In genomic region chr17:50867856-50868438, GRCh38 we compare ENCODE assay signal across 9 cellular contexts. TPM values are rescaled to one million over a fixed set of nuclear protein-coding genes. Genes with fewer than 3 reads are reported as not detected.
DNase-seq lines count a peak whose midpoint lies in the region; ATAC-seq, FAIRE-seq and TF ChIP-seq lines count a peak whose summit lies in the region.
"Had no signal": no experiment of that assay in that cellular context is flagged by ENCODE, and none has a peak within 500 bp of the region (broad histone marks: within the 10 kb centered on the region; RNA-seq: fewer than 3 reads in every experiment).

No MANE protein-coding gene starts in this region.

- no peaks in the 10 kb centered on the region for H3K9me3 ChIP-seq in small intestine (ENCODE audit: control insufficient read depth, low read depth)

- H3K4me1 Mint-ChIP-seq in WTC11 (peaks cover 25% of the 10 kb centered on the region), glutamatergic neuron (ENCODE audit: low read depth, unreplicated experiment) (peaks cover 18% of the 10 kb centered on the region)

- H3K27me3 ChIP-seq in H7 (ENCODE audit: control insufficient read depth, insufficient read depth, low read length), result no peaks in the 10 kb centered on the region
- no peaks in the 10 kb centered on the region for H3K27me3 ChIP-seq in small intestine (ENCODE audit: control insufficient read depth in 2 of 2, insufficient read depth in 2 of 2, low read length in 2 of 2)

- 1 to 3% (median 1%) methylated on average over 9 of the region's 9 CpGs for WGBS in small intestine, 3 donors

- H3K4me3 ChIP-seq in H7 (ENCODE audit: insufficient read depth, low read depth, low read length), result peak overlapping the region; percentile 89
- H3K4me3 ChIP-seq in small intestine (ENCODE audit: low read depth in 1 of 2, low read length in 2 of 2), result peak overlapping the region in 1 of 2 donors; percentile 68

- DNase-seq in H7 (no peak), WTC11 (ENCODE audit: low spot score) (no peak), glutamatergic neuron (no peak), small intestine (no peak), NCI-H2081 treated with DMSO at 0.1 percent for 48 hours (lab: John Stamatoyannopoulos, UW) (no peak), NCI-H510A (lab: John Stamatoyannopoulos, UW) (no peak), DMS153 (lab: John Stamatoyannopoulos, UW) (no peak)

- peak overlapping the region; percentile 95 for H3K4me3 Mint-ChIP-seq in WTC11
- H3K4me3 Mint-ChIP-seq in glutamatergic neuron (ENCODE audit: unreplicated experiment), result peak overlapping the region; percentile 98

- H3K27me3 Mint-ChIP-seq in WTC11 (ENCODE audit: low read depth), result no peaks in the 10 kb centered on the region
- H3K27me3 Mint-ChIP-seq in glutamatergic neuron (ENCODE audit: unreplicated experiment), result peaks cover 18% of the 10 kb centered on the region

- H3K36me3 Mint-ChIP-seq in WTC11 (peaks cover 4% of the 10 kb centered on the region), glutamatergic neuron (ENCODE audit: unreplicated experiment) (no peaks in the 10 kb centered on the region)

- ATAC-seq in WTC11, result no peak
- no peak for ATAC-seq in GM21526 (IDR thresholded peaks at IDR 0.05; ENCODE audit: low FRiP score, unreplicated experiment)

- no peak for FAIRE-seq in small intestine (lab: Jason Lieb, UNC)

- H3K27ac Mint-ChIP-seq in WTC11 (peak overlapping the region; percentile 100), glutamatergic neuron (ENCODE audit: unreplicated experiment) (peak overlapping the region; percentile 99)

- H3K4me1 ChIP-seq in small intestine (ENCODE audit: control insufficient read depth in 2 of 2, insufficient read depth in 1 of 2, low read depth in 1 of 2, low read length in 1 of 2), result peaks cover 2 to 3% of the 10 kb centered on the region in 2 donors

- CTCF ChIA-PET in WTC11 (lab: Charles Lee), result interaction anchor here (0.7 to 6.0 kb wide), 7 partner anchors 15 to 326 kb away, joined by 3 to 63 read pairs (median 13); no protein-coding TSS in a partner anchor

- no peak for TF ChIP-seq CTCF in WTC11 (IDR thresholded peaks at IDR 0.05)
- TF ChIP-seq CTCF in glutamatergic neuron (IDR thresholded peaks at IDR 0.05; ENCODE audit: partially characterized antibody, unreplicated experiment), result no peak

- H3K36me3 ChIP-seq in H7 (replicated peaks; ENCODE audit: control insufficient read depth, insufficient read depth, low read length) (peaks cover 7% of the 10 kb centered on the region), small intestine (ENCODE audit: control insufficient read depth in 2 of 2, insufficient read depth in 2 of 2, low read length in 2 of 2) (peaks cover 0 to 5% of the 10 kb centered on the region in 2 donors)

- H3K27ac ChIP-seq in small intestine (ENCODE audit: low read depth in 1 of 2, low read length in 1 of 2), result peak overlapping the region; percentile 98 to 100

- POLR2A ChIA-PET in WTC11 (lab: Charles Lee), result interaction anchor here (1.0 to 3.3 kb wide), 14 partner anchors 9 to 317 kb away, joined by 3 to 47 read pairs (median 10); partner anchors contain the start of gene SPAG9

- H3K9me3 Mint-ChIP-seq in WTC11 (no peaks in the 10 kb centered on the region), glutamatergic neuron (ENCODE audit: unreplicated experiment) (peaks cover 25% of the 10 kb centered on the region)

TF ChIP-seq in WTC11, 78 proteins besides CTCF, POLR2A, EP300 and RAD21:
- TF ChIP-seq ZBTB43 (CRISPR knock-in tag; IDR thresholded peaks at IDR 0.05) (no peak), ZNF396 (CRISPR knock-in tag; IDR thresholded peaks at IDR 0.05; ENCODE audit: borderline replicate concordance) (no peak), E2F5 (CRISPR knock-in tag; IDR thresholded peaks at IDR 0.05) (no peak), ZSCAN18 (CRISPR knock-in tag; IDR thresholded peaks at IDR 0.05) (no peak), ZNF232 (CRISPR knock-in tag; IDR thresholded peaks at IDR 0.05) (no peak), TEAD1 (CRISPR knock-in tag; IDR thresholded peaks at IDR 0.05) (no peak), USF1 (CRISPR knock-in tag; IDR thresholded peaks at IDR 0.05) (peak; percentile 55; the same call in 1 of the 2 replicates), USF2 (CRISPR knock-in tag; IDR thresholded peaks at IDR 0.05) (peak; percentile 55), ZNF138 (CRISPR knock-in tag; conservative IDR thresholded peaks at IDR 0.05) (no peak), NFE2L1 (CRISPR knock-in tag; IDR thresholded peaks at IDR 0.05) (no peak), ZNF281 (CRISPR knock-in tag; IDR thresholded peaks at IDR 0.05) (no peak)

RNA-seq across cellular contexts. Expression of gene TOB1, which starts 1.8 kb away (rescaled TPM):
- total RNA-seq in H7 (2014; rRNA removed; shearing (Covaris generic)), result 5.2 and 8.6 TPM in 2 replicates
- total RNA-seq in WTC11 (2021), result 33.5 to 37.9 TPM (median 36.0 TPM) in 3 replicates
- total RNA-seq in glutamatergic neuron (ENCODE audit: unreplicated experiment), result 78.7 TPM
- polyA plus RNA-seq in small intestine, result 10 to 100 TPM; 24.6 to 42.0 (median 34.4) TPM

RNA-seq across cellular contexts. Expression of gene WFIKKN2, which starts 32.6 kb away (rescaled TPM):
- not detected in 2 replicates for total RNA-seq in H7 (2014; rRNA removed; shearing (Covaris generic))
- total RNA-seq in WTC11 (2021) (0.07 to 0.11 TPM (median 0.09 TPM) in 3 replicates), glutamatergic neuron (ENCODE audit: unreplicated experiment) (3.5 TPM)
- under 1 TPM in 1 of 3 donors, not detected in 2; 0.10 TPM for polyA plus RNA-seq in small intestine
- total RNA-seq: pulmonary artery endothelial cell had no signal
